ENCODE assay signal across 8 cellular contexts in the genomic region with DNA sequence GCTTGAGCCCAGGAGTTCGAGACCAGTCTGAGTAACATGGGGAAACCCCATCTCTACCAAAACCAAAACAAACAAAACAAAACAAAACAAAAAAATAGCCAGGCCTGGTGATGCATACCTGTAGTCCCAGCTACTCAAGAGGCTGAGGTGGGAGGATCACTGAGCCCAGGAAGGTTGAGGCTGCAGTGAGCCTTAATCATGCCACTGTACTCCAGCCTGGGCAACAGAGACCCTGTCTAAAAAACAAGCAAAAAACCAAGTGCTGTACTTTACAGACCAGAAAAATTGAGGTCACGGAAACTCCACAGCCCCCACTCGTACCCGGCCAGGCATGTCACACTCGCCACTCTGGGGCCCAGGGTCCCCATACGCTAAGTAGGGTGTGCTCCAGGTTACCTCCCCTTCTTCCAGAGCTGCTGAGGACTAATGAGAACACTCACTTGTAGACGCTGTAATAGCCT. TPM values are rescaled to one million over a fixed set of nuclear protein-coding genes. Genes with fewer than 3 reads are reported as not detected.
DNase-seq lines count a peak whose midpoint lies in the region; ATAC-seq, FAIRE-seq and TF ChIP-seq lines count a peak whose summit lies in the region.

No MANE protein-coding gene starts in this region.

- no peak for DNase-seq in GM18507 (ENCODE audit: extremely low spot score, insufficient read length, low read depth)
- peak; percentile 80 for DNase-seq in activated CD8-positive, alpha-beta T cell treated with anti-CD3 and anti-CD28 coated beads for 36 hours
- peak; percentile 19 to 21 for DNase-seq in memory B cell (ENCODE audit: low spot score in 2 of 2)
- no peak for DNase-seq in NCI-H1105 (lab: John Stamatoyannopoulos, UW)
- no peak for DNase-seq in glomerular visceral epithelial cell (ENCODE audit: extremely low spot score)
- no peak for DNase-seq in kidney glomerular epithelial cell (lab: John Stamatoyannopoulos, UW)
- no peak for DNase-seq in LoVo (ENCODE audit: low spot score)

- H3K4me3 Mint-ChIP-seq in activated CD8-positive, alpha-beta T cell treated with anti-CD3 and anti-CD28 coated beads for 36 hours = peak overlapping the region; percentile 63
- peak overlapping the region; percentile 92 for H3K4me3 Mint-ChIP-seq in memory B cell

- TF ChIP-seq CTCF in activated CD8-positive, alpha-beta T cell treated with anti-CD3 and anti-CD28 coated beads for 36 hours (IDR thresholded peaks at IDR 0.05) = no peak

- CTCF ChIA-PET in activated CD8-positive, alpha-beta T cell treated with anti-CD3 and anti-CD28 coated beads for 36 hours (lab: Charles Lee) = interaction anchor here (0.5 to 2.1 kb wide), 4 partner anchors 21 to 52 kb away, joined by 3 to 16 read pairs (median 6); no protein-coding TSS in a partner anchor

- FAIRE-seq in GM18507 (lab: Jason Lieb, UNC) = peak; percentile 73

- ATAC-seq in HG02798 (IDR thresholded peaks at IDR 0.05; ENCODE audit: poor library complexity, unreplicated experiment) (peak; percentile 44), memory B cell (ENCODE audit: low read depth) (peak; percentile 58)
- peak; percentile 60 for ATAC-seq in activated CD8-positive, alpha-beta T cell treated with anti-CD3 and anti-CD28 coated beads for 36 hours

- H3K27ac Mint-ChIP-seq in activated CD8-positive, alpha-beta T cell treated with anti-CD3 and anti-CD28 coated beads for 36 hours = peak overlapping the region; percentile 94
- peak overlapping the region; percentile 97 for H3K27ac Mint-ChIP-seq in memory B cell

- H3K36me3 Mint-ChIP-seq in activated CD8-positive, alpha-beta T cell treated with anti-CD3 and anti-CD28 coated beads for 36 hours (ENCODE audit: low read depth) = no peaks in the 10 kb centered on the region
- no peaks in the 10 kb centered on the region for H3K36me3 Mint-ChIP-seq in memory B cell

- intact Hi-C loops in activated CD8-positive, alpha-beta T cell treated with anti-CD3 and anti-CD28 coated beads for 36 hours (cut with micrococcal nuclease) = loop anchor here (1.0 to 2.0 kb wide), 2 partner anchors 19 to 25 kb away; no protein-coding TSS in a partner anchor

- POLR2A ChIA-PET in activated CD8-positive, alpha-beta T cell treated with anti-CD3 and anti-CD28 coated beads for 36 hours (lab: Charles Lee) = interaction anchor here (0.6 to 1.6 kb wide), 12 partner anchors 14 to 117 kb away, joined by 3 to 7 read pairs (median 3); partner anchors contain the start of genes ATP2B4 and LAX1

- H3K27me3 Mint-ChIP-seq in activated CD8-positive, alpha-beta T cell treated with anti-CD3 and anti-CD28 coated beads for 36 hours = no peaks in the 10 kb centered on the region
- no peaks in the 10 kb centered on the region for H3K27me3 Mint-ChIP-seq in memory B cell

- H3K4me1 Mint-ChIP-seq in activated CD8-positive, alpha-beta T cell treated with anti-CD3 and anti-CD28 coated beads for 36 hours (ENCODE audit: low read depth) = peaks cover 61% of the 10 kb centered on the region
- peaks cover 26% of the 10 kb centered on the region for H3K4me1 Mint-ChIP-seq in memory B cell

- no peaks in the 10 kb centered on the region for H3K9me3 Mint-ChIP-seq in activated CD8-positive, alpha-beta T cell treated with anti-CD3 and anti-CD28 coated beads for 36 hours
- no peaks in the 10 kb centered on the region for H3K9me3 Mint-ChIP-seq in memory B cell

RNA-seq across cellular contexts. Expression of gene ATP2B4, which starts 22.9 kb away (rescaled TPM):
- total RNA-seq in activated CD8-positive, alpha-beta T cell treated with anti-CD3 and anti-CD28 coated beads for 36 hours = 10 to 100 TPM; 12.0 to 15.9 TPM

Comparison
In these comparisons a context has a peak if more than half of its experiments do, and no peak if none do; other contexts are left out.
1. DNase-seq: peak in activated CD8-positive, alpha-beta T cell treated with anti-CD3 and anti-CD28 coated beads for 36 hours (single experiment) and memory B cell (2 of 2); none in GM18507 (single experiment), NCI-H1105 (single experiment), glomerular visceral epithelial cell (single experiment), kidney glomerular epithelial cell (single experiment) and LoVo (single experiment).
2. Peak in every context shown above with its lines, with median percentiles within 50 percentile points of each other: ATAC-seq.